ENCODE assay signal across 20 cellular contexts in the genomic region with DNA sequence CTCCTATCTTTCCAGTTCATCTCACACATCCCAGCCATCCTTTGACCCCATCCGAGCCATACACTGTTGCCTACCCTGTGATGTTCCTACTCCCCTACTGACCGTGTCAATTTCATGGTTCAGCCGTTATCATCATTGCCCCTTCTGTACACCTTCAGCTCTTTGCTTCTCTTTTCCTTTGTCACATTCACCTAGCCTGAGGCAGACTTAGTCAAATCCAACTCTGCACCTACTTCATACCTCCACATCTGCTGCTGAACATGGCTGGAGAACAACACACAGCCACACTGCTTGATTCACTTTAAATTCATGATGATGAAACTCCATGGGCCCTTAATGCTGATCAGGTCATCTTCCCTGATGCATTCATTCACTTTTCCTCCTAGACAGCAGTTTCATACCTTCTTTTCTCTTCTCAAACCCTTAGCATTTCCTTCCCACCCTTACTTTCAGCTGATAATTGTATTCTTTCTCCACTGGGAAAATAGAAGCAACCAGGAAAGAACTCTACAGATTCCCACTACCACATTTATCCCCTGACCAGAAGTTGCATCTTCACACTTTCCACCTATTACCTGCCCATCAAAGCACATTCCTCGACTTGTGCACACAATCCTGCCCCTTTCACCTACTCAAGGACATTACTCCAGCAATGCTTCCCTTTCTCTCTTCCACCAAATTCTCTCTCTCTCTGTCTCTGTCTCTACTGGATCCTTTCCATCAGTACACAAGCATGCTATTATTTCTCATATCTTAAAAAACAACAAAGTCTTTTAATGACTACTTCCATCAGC. TPM values are rescaled to one million over a fixed set of nuclear protein-coding genes. Genes with fewer than 3 reads are reported as not detected.
DNase-seq lines count a peak whose midpoint lies in the region; FAIRE-seq and TF ChIP-seq lines count a peak whose summit lies in the region.
"Had no signal": no experiment of that assay in that cellular context is flagged by ENCODE, and none has a peak within 500 bp of the region (broad histone marks: within the 10 kb centered on the region; RNA-seq: fewer than 3 reads in every experiment).

No MANE protein-coding gene starts in this region.

- peak overlapping the region; percentile 100 for H3K27ac ChIP-seq in CD4-positive, alpha-beta memory T cell (ENCODE audit: low read depth, low read length)
- H3K27ac ChIP-seq in effector memory CD4-positive, alpha-beta T cell (ENCODE audit: insufficient read depth, low read length, poor library complexity, severe bottlenecking): peak overlapping the region; percentile 99
- H3K27ac ChIP-seq in spleen (peak overlapping the region; percentile 90 to 98 (median 96)), transverse colon (peak overlapping the region in 1 of 4 donors; percentile 73)
- H3K27ac ChIP-seq: HL-60, SK-N-MC had no signal

- no peak for TF ChIP-seq POLR2A in spleen (IDR thresholded peaks at IDR 0.05)
- no peak for TF ChIP-seq POLR2A in transverse colon (IDR thresholded peaks at IDR 0.05)

- no peaks in the 10 kb centered on the region for H3K36me3 ChIP-seq in CD4-positive, alpha-beta memory T cell (ENCODE audit: insufficient read depth, low read length)
- no peaks in the 10 kb centered on the region for H3K36me3 ChIP-seq in effector memory CD4-positive, alpha-beta T cell (ENCODE audit: control insufficient read depth, insufficient read depth, low read length)
- no peaks in the 10 kb centered on the region for H3K36me3 ChIP-seq in spleen
- no peaks in the 10 kb centered on the region for H3K36me3 ChIP-seq in transverse colon

- H3K27ac Mint-ChIP-seq in CD4-positive, alpha-beta memory T cell: no peak overlapping the region
- H3K27ac Mint-ChIP-seq: T-cell had no signal

- intact Hi-C loops in CD4-positive, alpha-beta memory T cell (cut with micrococcal nuclease): no loop called here
- intact Hi-C loops in spleen (cut with DNase I; ENCODE audit: low total_unique reads) (loop anchor here (10.0 kb wide), 1 partner anchor 67 kb away; no protein-coding TSS in a partner anchor), transverse colon (cut with DNase I; ENCODE audit: low total_unique reads) (no loop called here)

- H3K4me3 ChIP-seq in CD4-positive, alpha-beta memory T cell (ENCODE audit: low read length in 2 of 2): peak overlapping the region in 1 of 2 donors; percentile 32
- H3K4me3 ChIP-seq in effector memory CD4-positive, alpha-beta T cell (ENCODE audit: insufficient read depth, low read depth, low read length, poor library complexity, severe bottlenecking): no peak overlapping the region
- H3K4me3 ChIP-seq in spleen (no peak overlapping the region), transverse colon (no peak overlapping the region)
- H3K4me3 ChIP-seq: SK-N-MC had no signal

- no peaks in the 10 kb centered on the region for H3K27me3 Mint-ChIP-seq in CD4-positive, alpha-beta memory T cell
- H3K27me3 Mint-ChIP-seq: T-cell had no signal

- 84 to 86% (median 84%) methylated on average over 4 of the region's 4 CpGs for WGBS in spleen, 5 donors
- 89 to 94% methylated on average over 4 of the region's 4 CpGs for WGBS in transverse colon (ENCODE audit: low coverage in 1 of 2), 2 donors

- in situ Hi-C loops in transverse colon (cut with MboI; ENCODE audit: low pct_ligation_motif_present in 1 of 4, low pct_unique_long_range_greater_than_20kb in 1 of 4, low sequenced_read_pairs in 3 of 4): loop anchor here in 1 of 4 donors (25.0 kb wide), 1 partner anchor 230 kb away; no protein-coding TSS in a partner anchor

- H3K9me3 Mint-ChIP-seq in CD4-positive, alpha-beta memory T cell: no peaks in the 10 kb centered on the region
- H3K9me3 Mint-ChIP-seq: T-cell had no signal

- TF ChIP-seq CTCF in spleen (IDR thresholded peaks at IDR 0.05 in 8 of 11, conservative IDR thresholded peaks at IDR 0.05 in 3 of 11) (no peak), transverse colon (IDR thresholded peaks at IDR 0.05) (no peak)

- H3K4me3 Mint-ChIP-seq in CD4-positive, alpha-beta memory T cell: no peak overlapping the region
- H3K4me3 Mint-ChIP-seq: T-cell had no signal

- H3K9me3 ChIP-seq in CD4-positive, alpha-beta memory T cell (ENCODE audit: control insufficient read depth in 1 of 2, low read length in 2 of 2): no peaks in the 10 kb centered on the region
- no peaks in the 10 kb centered on the region for H3K9me3 ChIP-seq in effector memory CD4-positive, alpha-beta T cell (ENCODE audit: control insufficient read depth, low read length)
- H3K9me3 ChIP-seq in spleen (no peaks in the 10 kb centered on the region), transverse colon (no peaks in the 10 kb centered on the region)

- POLR2A ChIA-PET in CD4-positive, alpha-beta memory T cell (lab: Charles Lee; ENCODE audit: partially characterized antibody): interaction anchor here (1.2 to 26.8 kb wide), 6 partner anchors 10 to 1113 kb away, joined by 4 to 1146 read pairs (median 45); no protein-coding TSS in a partner anchor

- peak; percentile 26 for FAIRE-seq in HTR-8/SVneo (lab: Jason Lieb, UNC)
- FAIRE-seq in GM19239 (lab: Jason Lieb, UNC): no peak
- FAIRE-seq: RCC 7860 had no signal

- H3K4me1 Mint-ChIP-seq in CD4-positive, alpha-beta memory T cell: peaks cover 8 to 29% (median 18%) of the 10 kb centered on the region in 4 donors

- DNase-seq in CD4-positive, alpha-beta memory T cell: no peak
- DNase-seq in HTR-8/SVneo (ENCODE audit: insufficient read length, low spot score): no peak
- no peak for DNase-seq in effector memory CD4-positive, alpha-beta T cell
- no peak for DNase-seq in spleen
- DNase-seq in GM19239 (ENCODE audit: insufficient read length, low spot score): no peak
- no peak for DNase-seq in AG08396 (ENCODE audit: low spot score)
- DNase-seq in transverse colon: no peak
- DNase-seq: AML-193, DMS 273 treated with DMSO at 0.1 percent for 48 hours, EL, HCEC 1CT, KBM-7, NCI-H1436, NCI-H2029 treated with DMSO at 0.1 percent for 48 hours, NCI-H510A treated with DMSO at 0.1 percent for 48 hours, Right ventricle myocardium superior, T-cell had no signal

- no peaks in the 10 kb centered on the region for H3K27me3 ChIP-seq in CD4-positive, alpha-beta memory T cell (ENCODE audit: insufficient read depth, low read length)
- no peaks in the 10 kb centered on the region for H3K27me3 ChIP-seq in effector memory CD4-positive, alpha-beta T cell (replicated peaks; ENCODE audit: control insufficient read depth, insufficient read depth, low read length, poor library complexity, severe bottlenecking)
- H3K27me3 ChIP-seq in spleen (replicated peaks in 1 of 7) (no peaks in the 10 kb centered on the region), transverse colon (no peaks in the 10 kb centered on the region)

- H3K4me1 ChIP-seq in CD4-positive, alpha-beta memory T cell (ENCODE audit: insufficient read depth, low read length): peaks cover 94% of the 10 kb centered on the region
- H3K4me1 ChIP-seq in effector memory CD4-positive, alpha-beta T cell (ENCODE audit: control insufficient read depth, insufficient read depth, low read length, poor library complexity, severe bottlenecking): peaks cover 73% of the 10 kb centered on the region
- H3K4me1 ChIP-seq in spleen (peaks cover 69 to 97% (median 83%) of the 10 kb centered on the region in 6 donors), transverse colon (peaks cover 0 to 20% (median 0%) of the 10 kb centered on the region in 4 donors)

- TF ChIP-seq EP300 in transverse colon (IDR thresholded peaks at IDR 0.05; ENCODE audit: low read depth): no peak

- H3K36me3 Mint-ChIP-seq in CD4-positive, alpha-beta memory T cell: no peaks in the 10 kb centered on the region
- H3K36me3 Mint-ChIP-seq: T-cell had no signal

- CTCF ChIA-PET in CD4-positive, alpha-beta memory T cell (lab: Charles Lee; ENCODE audit: partially characterized antibody): interaction anchor here (1.8 to 4.5 kb wide), 5 partner anchors 8 to 221 kb away, joined by 7 to 69 read pairs (median 26); no protein-coding TSS in a partner anchor

RNA-seq across cellular contexts. Expression of gene PKDCC, which starts 59.6 kb away (rescaled TPM):
- not detected for total RNA-seq in CD4-positive, alpha-beta memory T cell
- polyA plus RNA-seq in CD4-positive, alpha-beta memory T cell: under 1 TPM in 1 of 2 donors, not detected in 1; 0.41 TPM
- total RNA-seq in spleen (10 to 100 TPM; 41.0 to 81.9 (median 51.7) TPM), transverse colon (100 to 1,000 TPM in 1 of 4 donors, 10 to 100 TPM in 3; 60.6 to 108 (median 74.6) TPM)
- polyA plus RNA-seq in spleen: 10 to 100 TPM; 19.8 to 44.0 (median 31.8) TPM

Comparison
In these comparisons a context has a peak if more than half of its experiments do, and no peak if none do; other contexts are left out.
1. RNA of gene PKDCC, which starts 59.6 kb away (total RNA-seq): 60.6 to 108 TPM in transverse colon and 41.0 to 81.9 TPM in spleen; not detected in CD4-positive, alpha-beta memory T cell; every median in the first group is over 10 times any median in the second.